In genomic region chr15:92909131-92909781, GRCh38 we compare ENCODE assay signal across 9 cellular contexts. TPM values are rescaled to one million over a fixed set of nuclear protein-coding genes. Genes with fewer than 3 reads are reported as not detected.
DNase-seq lines count a peak whose midpoint lies in the region; ATAC-seq and TF ChIP-seq lines count a peak whose summit lies in the region.
"Had no signal": no experiment of that assay in that cellular context is flagged by ENCODE, and none has a peak within 500 bp of the region (broad histone marks: within the 10 kb centered on the region; RNA-seq: fewer than 3 reads in every experiment).

No MANE protein-coding gene starts in this region.

- intact Hi-C loops in ascending aorta (cut with DNase I) = no loop called here
- intact Hi-C loops in left lung (cut with DNase I) = loop anchor here in 1 of 2 donors (5.0 kb wide), 1 partner anchor 102 kb away; no protein-coding TSS in a partner anchor
- intact Hi-C loops in thyroid gland (cut with DNase I) = no loop called here
- intact Hi-C loops in left colon (cut with DNase I, micrococcal nuclease) = no loop called here

- POLR2A ChIA-PET in activated CD4-positive, alpha-beta T cell treated with anti-CD3 and anti-CD28 coated beads, Interleukin-2, amount 10 ng/mL, durations not matched to agents 7 days and 5 days (lab: Charles Lee) = no interaction called here

- H3K27ac Mint-ChIP-seq in activated CD4-positive, alpha-beta T cell treated with anti-CD3 and anti-CD28 coated beads, Interleukin-2, amount 10 ng/mL, durations not matched to agents 7 days and 5 days = peak overlapping the region; percentile 54

- H3K27me3 Mint-ChIP-seq in activated CD4-positive, alpha-beta T cell treated with anti-CD3 and anti-CD28 coated beads, Interleukin-2, amount 10 ng/mL, durations not matched to agents 7 days and 5 days = no peaks in the 10 kb centered on the region

- H3K4me1 ChIP-seq in ascending aorta (peaks cover 21 to 73% of the 10 kb centered on the region in 2 donors), left lung (peaks cover 68 to 95% of the 10 kb centered on the region in 2 donors), thyroid gland (peaks cover 93 to 95% of the 10 kb centered on the region in 2 donors)

- TF ChIP-seq CTCF in ascending aorta (IDR thresholded peaks at IDR 0.05) (no peak), left lung (IDR thresholded peaks at IDR 0.05) (no peak), thyroid gland (IDR thresholded peaks at IDR 0.05) (no peak)

- no peaks in the 10 kb centered on the region for H3K9me3 Mint-ChIP-seq in activated CD4-positive, alpha-beta T cell treated with anti-CD3 and anti-CD28 coated beads, Interleukin-2, amount 10 ng/mL, durations not matched to agents 7 days and 5 days

- no peak for DNase-seq in activated CD4-positive, alpha-beta T cell treated with anti-CD3 and anti-CD28 coated beads, Interleukin-2, amount 10 ng/mL, durations not matched to agents 7 days and 5 days
- DNase-seq in activated CD4-positive, alpha-beta T cell treated with anti-CD3 and anti-CD28 coated beads for 48 hours = no peak
- no peak for DNase-seq in ascending aorta (ENCODE audit: low spot score in 2 of 2)
- no peak for DNase-seq in left lung
- no peak for DNase-seq in thyroid gland
- no peak for DNase-seq in GM19240 (ENCODE audit: insufficient read length, low spot score)
- DNase-seq in effector CD8-positive, alpha-beta T cell (lab: John Stamatoyannopoulos, UW) = no peak
- DNase-seq in left colon = no peak
- DNase-seq: NCI-H1930 had no signal

- H3K9me3 ChIP-seq in ascending aorta = no peaks in the 10 kb centered on the region
- H3K9me3 ChIP-seq in left lung = no peaks in the 10 kb centered on the region
- H3K9me3 ChIP-seq in thyroid gland = no peaks in the 10 kb centered on the region

- CTCF ChIA-PET in activated CD4-positive, alpha-beta T cell treated with anti-CD3 and anti-CD28 coated beads, Interleukin-2, amount 10 ng/mL, durations not matched to agents 7 days and 5 days (lab: Charles Lee) = interaction anchor here (0.6 to 5.8 kb wide), 6 partner anchors 9 to 99 kb away, joined by 3 to 53 read pairs (median 6); partner anchors contain the start of gene CHD2

- 43 to 57% methylated on average over 7 of the region's 7 CpGs for WGBS in thyroid gland, 2 donors

- peak overlapping the region; percentile 20 for H3K4me3 Mint-ChIP-seq in activated CD4-positive, alpha-beta T cell treated with anti-CD3 and anti-CD28 coated beads, Interleukin-2, amount 10 ng/mL, durations not matched to agents 7 days and 5 days

- H3K4me3 ChIP-seq in ascending aorta (peak overlapping the region; percentile 6 to 23), left lung (no peak overlapping the region), thyroid gland (replicated peaks in 1 of 3) (no peak overlapping the region)

- H3K27ac ChIP-seq in ascending aorta (peak overlapping the region; percentile 96 to 97), left lung (peak overlapping the region; percentile 98 to 99), thyroid gland (peak overlapping the region; percentile 93 to 100 (median 98))

- ATAC-seq in left lung (no peak), left colon (no peak)

- H3K36me3 ChIP-seq in ascending aorta = no peaks in the 10 kb centered on the region
- no peaks in the 10 kb centered on the region for H3K36me3 ChIP-seq in left lung
- H3K36me3 ChIP-seq in thyroid gland = no peaks in the 10 kb centered on the region

- H3K36me3 Mint-ChIP-seq in activated CD4-positive, alpha-beta T cell treated with anti-CD3 and anti-CD28 coated beads, Interleukin-2, amount 10 ng/mL, durations not matched to agents 7 days and 5 days (ENCODE audit: low read depth) = peaks cover 70% of the 10 kb centered on the region

- no peak for TF ChIP-seq POLR2A in thyroid gland (IDR thresholded peaks at IDR 0.05)

- peaks cover 91% of the 10 kb centered on the region for H3K4me1 Mint-ChIP-seq in activated CD4-positive, alpha-beta T cell treated with anti-CD3 and anti-CD28 coated beads, Interleukin-2, amount 10 ng/mL, durations not matched to agents 7 days and 5 days

- H3K27me3 ChIP-seq in ascending aorta (no peaks in the 10 kb centered on the region), left lung (no peaks in the 10 kb centered on the region), thyroid gland (no peaks in the 10 kb centered on the region)

RNA-seq across cellular contexts. Expression of gene CHD2, which starts 9.1 kb away (rescaled TPM):
- 100 to 1,000 TPM; 129 to 148 TPM for total RNA-seq in activated CD4-positive, alpha-beta T cell treated with anti-CD3 and anti-CD28 coated beads, Interleukin-2, amount 10 ng/mL, durations not matched to agents 7 days and 5 days
- total RNA-seq in ascending aorta (61.2 TPM), left lung (100 to 1,000 TPM; 128 to 135 TPM), thyroid gland (100 to 1,000 TPM; 149 to 299 (median 213) TPM), left colon (10 to 100 TPM; 85.7 to 86.9 TPM)

Comparison
In these comparisons a context has a peak if more than half of its experiments do, and no peak if none do; other contexts are left out.
1. H3K4me3 ChIP-seq: peak in ascending aorta (2 of 2); none in left lung (0 of 2) and thyroid gland (0 of 3).
2. Peak in every context shown above with its lines, with median percentiles within 50 percentile points of each other: H3K27ac ChIP-seq.